17 cellular contexts compared by ENCODE assay signal in the genomic region with DNA sequence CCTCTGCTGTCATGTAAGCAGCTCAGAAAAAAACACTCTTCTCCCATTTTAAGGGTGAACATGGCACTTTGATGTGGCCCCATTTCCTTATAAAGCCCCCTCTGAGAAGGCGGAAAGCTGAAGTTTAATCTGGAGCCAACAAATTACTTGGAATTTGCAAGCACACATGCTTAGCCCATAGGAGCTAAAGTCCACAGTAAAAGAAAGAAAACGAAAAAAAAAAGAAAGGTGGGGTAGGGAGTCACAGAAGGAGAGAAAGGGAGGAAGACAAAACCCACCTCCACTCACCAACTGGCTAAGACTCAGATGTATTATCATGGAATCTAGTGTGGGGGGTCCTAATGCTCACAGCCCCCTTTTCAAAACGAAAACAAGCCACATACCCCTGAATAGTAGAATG. TPM values are rescaled to one million over a fixed set of nuclear protein-coding genes. Genes with fewer than 3 reads are reported as not detected.
"Had no signal": no experiment of that assay in that cellular context is flagged by ENCODE, and none has a peak within 500 bp of the region (broad histone marks: within the 10 kb centered on the region; RNA-seq: fewer than 3 reads in every experiment).

No MANE protein-coding gene starts in this region.

- H3K9me3 Mint-ChIP-seq: activated CD8-positive, alpha-beta T cell treated with anti-CD3 and anti-CD28 coated beads for 36 hours; immature natural killer cell had no signal

- H3K4me1 ChIP-seq: prostate gland had no signal

- H3K4me3 Mint-ChIP-seq: activated CD8-positive, alpha-beta T cell treated with anti-CD3 and anti-CD28 coated beads for 36 hours; immature natural killer cell had no signal

- ATAC-seq: activated CD8-positive, alpha-beta T cell treated with anti-CD3 and anti-CD28 coated beads for 36 hours; lower lobe of right lung; naive thymus-derived CD4-positive, alpha-beta T cell; stimulated activated naive CD8-positive, alpha-beta T cell treated with anti-CD3 and anti-CD28 coated beads, Interleukin-15, Interleukin-2, amounts not matched to agents 100 U/mL and 50 U/mL, for 24 hours had no signal

- H3K27ac Mint-ChIP-seq: activated CD8-positive, alpha-beta T cell treated with anti-CD3 and anti-CD28 coated beads for 36 hours; immature natural killer cell; naive thymus-derived CD4-positive, alpha-beta T cell had no signal

- H3K27ac ChIP-seq: dorsolateral prefrontal cortex, lower lobe of right lung had no signal

- H3K9me3 ChIP-seq: lower lobe of right lung, prostate gland, sigmoid colon had no signal

- H3K36me3 ChIP-seq: lower lobe of right lung, prostate gland, sigmoid colon had no signal

- H3K36me3 Mint-ChIP-seq: immature natural killer cell; naive thymus-derived CD4-positive, alpha-beta T cell had no signal

- H3K4me3 ChIP-seq: dorsolateral prefrontal cortex, lower lobe of right lung, prostate gland, sigmoid colon had no signal

- H3K4me1 Mint-ChIP-seq: immature natural killer cell had no signal

- DNase-seq: activated CD8-positive, alpha-beta memory T cell treated with anti-CD3 and anti-CD28 coated beads, Interleukin-2, amount 50 U/mL, for 4 hours; activated CD8-positive, alpha-beta T cell treated with anti-CD3 and anti-CD28 coated beads for 36 hours; activated naive CD4-positive, alpha-beta T cell treated with Interleukin-2 at 50 U/mL for 16 hours; amniotic stem cell; dorsolateral prefrontal cortex; immature natural killer cell; lower lobe of right lung; naive thymus-derived CD4-positive, alpha-beta T cell; nucleus accumbens; sigmoid colon; stimulated activated CD4-positive, alpha-beta T cell treated with anti-CD3 and anti-CD28 coated beads, Interleukin-4, amount 100 ng/mL, for 1 hour; stimulated activated CD8-positive, alpha-beta memory T cell treated with anti-CD3 and anti-CD28 coated beads, Interleukin-4, amount 100 ng/mL, for 48 hours; stimulated activated naive CD8-positive, alpha-beta T cell treated with anti-CD3 and anti-CD28 coated beads, Interleukin-15, Interleukin-2, amounts not matched to agents 100 U/mL and 50 U/mL, for 24 hours; T1000 had no signal

RNA-seq across cellular contexts. Expression of a gene that starts 30.4 kb away (rescaled TPM):
- total RNA-seq: cerebellum, mononuclear cell had no signal
